ENCODE assay signal across 21 cellular contexts in the genomic region with DNA sequence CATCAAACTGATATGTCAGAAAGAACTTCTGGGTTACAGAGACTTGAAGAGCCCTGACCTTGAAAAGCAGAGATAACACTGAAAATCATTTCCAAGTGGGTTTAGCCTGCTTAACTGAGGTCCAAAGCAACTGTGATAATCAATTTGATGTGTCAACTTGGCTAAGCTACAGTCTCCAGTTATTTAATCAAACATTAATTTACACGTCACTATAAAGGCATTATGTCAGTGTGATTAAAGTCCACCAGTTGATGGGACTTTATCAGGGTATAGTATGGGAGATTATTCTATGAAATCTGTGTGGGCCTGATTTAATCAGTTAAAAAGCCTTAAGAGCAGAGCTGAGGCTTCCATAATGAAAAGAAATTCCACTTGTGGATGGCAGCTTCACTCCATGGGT.
DNase-seq lines count a peak whose midpoint lies in the region; ATAC-seq, FAIRE-seq and TF ChIP-seq lines count a peak whose summit lies in the region.
"Had no signal": no experiment of that assay in that cellular context is flagged by ENCODE, and none has a peak within 500 bp of the region (broad histone marks: within the 10 kb centered on the region; RNA-seq: fewer than 3 reads in every experiment).

No MANE protein-coding gene starts in this region.

- H3K4me3 Mint-ChIP-seq in Calu3 (ENCODE audit: low read depth, unreplicated experiment) (no peak overlapping the region), WTC11 (no peak overlapping the region), progenitor cell of endocrine pancreas (ENCODE audit: low read depth) (no peak overlapping the region)
- H3K4me3 Mint-ChIP-seq in activated T-helper 1 cell treated with anti-CD3 and anti-CD28 coated beads, Interleukin-12 subunit alpha, Interleukin-12 subunit beta, Interleukin-2, Interleukin-4 antibody, amounts not matched to agents 30 ng/mL and 10 ng/mL and 1 ng/mL, durations not matched to agents 14 hours and 24 hours and 36 hours = no peak overlapping the region
- H3K4me3 Mint-ChIP-seq: CD8-positive, alpha-beta T cell had no signal

- H3K9ac ChIP-seq in endothelial cell of umbilical vein (replicated peaks; ENCODE audit: extremely low read depth, insufficient read depth, low read length) = no peak overlapping the region
- H3K9ac ChIP-seq: BLaER1 treated with 17β-estradiol and CSF1 and Interleukin-3, amounts not matched to agents 10 nM and 100 nM had no signal

- peaks cover 51% of the 10 kb centered on the region for H3K4me1 ChIP-seq in endothelial cell of umbilical vein (ENCODE audit: control insufficient read depth, extremely low read depth, insufficient read depth, low read length)
- H3K4me1 ChIP-seq: BLaER1 treated with 17β-estradiol and CSF1 and Interleukin-3, amounts not matched to agents 10 nM and 100 nM had no signal

- FAIRE-seq in endothelial cell of umbilical vein (lab: Jason Lieb, UNC) = no peak
- FAIRE-seq: GM12892, GM18507, K562 had no signal

- dilution Hi-C loops in endothelial cell of umbilical vein (cut with MboI; ENCODE audit: extremely low pct_ligation_motif_present, low sequenced_read_pairs) = no loop called here

- H2AFZ ChIP-seq in endothelial cell of umbilical vein (ENCODE audit: low read depth, low read length) = no peak overlapping the region

- CTCF ChIA-PET in Calu3 (lab: Charles Lee) = interaction anchor here (0.6 kb wide), 1 partner anchor 23 kb away, joined by 3 read pairs; no protein-coding TSS in a partner anchor
- CTCF ChIA-PET in WTC11 (lab: Charles Lee) = interaction anchor here (2.0 kb wide), 1 partner anchor 69 kb away, joined by 4 read pairs; the partner anchor contains the start of gene PRSS48
- CTCF ChIA-PET in endothelial cell of umbilical vein (lab: Charles Lee) = interaction anchor here (1.1 to 3.3 kb wide), 5 partner anchors 8 to 91 kb away, joined by 3 to 11 read pairs (median 4); no protein-coding TSS in a partner anchor

- no peaks in the 10 kb centered on the region for H4K20me1 ChIP-seq in endothelial cell of umbilical vein (replicated peaks; ENCODE audit: control insufficient read depth, extremely low read depth, insufficient read depth, low read length)
- H4K20me1 ChIP-seq: BLaER1 treated with 17β-estradiol and CSF1 and Interleukin-3, amounts not matched to agents 10 nM and 100 nM had no signal

- BruUV-seq in Calu3 (replicated peaks; lab: Mats Ljungman, UMichigan) (no TSS peak), endothelial cell of umbilical vein (replicated peaks; lab: Mats Ljungman, UMichigan) (no TSS peak)

- no peaks in the 10 kb centered on the region for H3K9me1 ChIP-seq in endothelial cell of umbilical vein (replicated peaks; ENCODE audit: control insufficient read depth, extremely low read depth, insufficient read depth, low read length)

- peak overlapping the region; percentile 23 for H3K4me2 ChIP-seq in endothelial cell of umbilical vein (ENCODE audit: insufficient read depth, low read length)
- H3K4me2 ChIP-seq: BLaER1 treated with 17β-estradiol and CSF1 and Interleukin-3, amounts not matched to agents 10 nM and 100 nM had no signal

- peaks cover 0 to 3% of the 10 kb centered on the region in 2 experiments for H3K36me3 ChIP-seq in endothelial cell of umbilical vein (ENCODE audit: control insufficient read depth in 2 of 2, extremely low read depth in 1 of 2, insufficient read depth in 2 of 2, low read length in 2 of 2)
- H3K36me3 ChIP-seq: BLaER1 treated with 17β-estradiol and CSF1 and Interleukin-3, amounts not matched to agents 10 nM and 100 nM had no signal

- POLR2A ChIA-PET in WTC11 (lab: Charles Lee) = no interaction called here
- POLR2A ChIA-PET in endothelial cell of umbilical vein (lab: Charles Lee) = interaction anchor here (1.1 kb wide), 1 partner anchor 18 kb away, joined by 6 read pairs; no protein-coding TSS in a partner anchor

- TF ChIP-seq CTCF in Calu3 (IDR thresholded peaks at IDR 0.05; ENCODE audit: unreplicated experiment) (no peak), WTC11 (IDR thresholded peaks at IDR 0.05) (no peak), endothelial cell of umbilical vein (IDR thresholded peaks at IDR 0.05; ENCODE audit: extremely low read depth in 1 of 2, insufficient read depth in 1 of 2, low read depth in 1 of 2, low read length in 2 of 2) (no peak), progenitor cell of endocrine pancreas (IDR thresholded peaks at IDR 0.05; ENCODE audit: unreplicated experiment) (no peak)

- H3K36me3 Mint-ChIP-seq in Calu3 (ENCODE audit: insufficient read depth, unreplicated experiment) (no peaks in the 10 kb centered on the region), WTC11 (peaks cover 5% of the 10 kb centered on the region), progenitor cell of endocrine pancreas (ENCODE audit: insufficient read depth) (peaks cover 4% of the 10 kb centered on the region)
- H3K36me3 Mint-ChIP-seq in activated T-helper 1 cell treated with anti-CD3 and anti-CD28 coated beads, Interleukin-12 subunit alpha, Interleukin-12 subunit beta, Interleukin-2, Interleukin-4 antibody, amounts not matched to agents 30 ng/mL and 10 ng/mL and 1 ng/mL, durations not matched to agents 14 hours and 24 hours and 36 hours (ENCODE audit: low read depth) = no peaks in the 10 kb centered on the region
- H3K36me3 Mint-ChIP-seq: CD8-positive, alpha-beta T cell had no signal

- intact Hi-C loops in Calu3 (cut with micrococcal nuclease; ENCODE audit: unreplicated experiment) (no loop called here), endothelial cell of umbilical vein (cut with micrococcal nuclease) (no loop called here)
- intact Hi-C loops in activated T-helper 1 cell treated with anti-CD3 and anti-CD28 coated beads, Interleukin-12 subunit alpha, Interleukin-12 subunit beta, Interleukin-2, Interleukin-4 antibody, amounts not matched to agents 30 ng/mL and 10 ng/mL and 1 ng/mL, durations not matched to agents 14 hours and 24 hours and 36 hours (cut with micrococcal nuclease) = no loop called here

- H3K4me3 ChIP-seq in endothelial cell of umbilical vein (replicated peaks in 1 of 3; ENCODE audit: insufficient read depth in 1 of 3, low read depth in 1 of 3, low read length in 3 of 3) = no peak overlapping the region
- H3K4me3 ChIP-seq: BLaER1 treated with 17β-estradiol and CSF1 and Interleukin-3, amounts not matched to agents 10 nM and 100 nM; K562 had no signal

- peaks cover 2% of the 10 kb centered on the region for H3K79me2 ChIP-seq in endothelial cell of umbilical vein (ENCODE audit: control insufficient read depth, insufficient read depth, low read length)

- no peaks in the 10 kb centered on the region for H3K27me3 ChIP-seq in endothelial cell of umbilical vein (ENCODE audit: control insufficient read depth in 2 of 2, insufficient read depth in 2 of 2, low read length in 2 of 2)
- H3K27me3 ChIP-seq: BLaER1 treated with 17β-estradiol and CSF1 and Interleukin-3, amounts not matched to agents 10 nM and 100 nM had no signal

- no peak overlapping the region for H3K27ac ChIP-seq in endothelial cell of umbilical vein (ENCODE audit: insufficient read depth, low read depth, low read length)
- H3K27ac ChIP-seq: BLaER1 treated with 17β-estradiol and CSF1 and Interleukin-3, amounts not matched to agents 10 nM and 100 nM had no signal

- H3K27me3 Mint-ChIP-seq in Calu3 (ENCODE audit: unreplicated experiment) (no peaks in the 10 kb centered on the region), WTC11 (ENCODE audit: low read depth) (no peaks in the 10 kb centered on the region), progenitor cell of endocrine pancreas (no peaks in the 10 kb centered on the region)
- peaks cover 2% of the 10 kb centered on the region for H3K27me3 Mint-ChIP-seq in activated T-helper 1 cell treated with anti-CD3 and anti-CD28 coated beads, Interleukin-12 subunit alpha, Interleukin-12 subunit beta, Interleukin-2, Interleukin-4 antibody, amounts not matched to agents 30 ng/mL and 10 ng/mL and 1 ng/mL, durations not matched to agents 14 hours and 24 hours and 36 hours (ENCODE audit: insufficient read depth)

- DNase-seq in Calu3 (no peak), WTC11 (ENCODE audit: low spot score) (no peak), endothelial cell of umbilical vein (ENCODE audit: low read depth, low spot score) (no peak), progenitor cell of endocrine pancreas (ENCODE audit: low spot score, unreplicated experiment) (no peak), COR-L47 (lab: John Stamatoyannopoulos, UW) (no peak)
- DNase-seq in activated T-helper 1 cell treated with anti-CD3 and anti-CD28 coated beads, Interleukin-12 subunit alpha, Interleukin-12 subunit beta, Interleukin-2, Interleukin-4 antibody, amounts not matched to agents 30 ng/mL and 10 ng/mL and 1 ng/mL, durations not matched to agents 14 hours and 24 hours and 36 hours (ENCODE audit: low spot score) = no peak
- DNase-seq: CD8-positive, alpha-beta T cell; DMS79; GOT3; NCI-H1417; NCI-H187; NCI-H2227 treated with DMSO at 0.1 percent for 48 hours; NCI-H524; PC-3; RPMI8226; SIG-M5 had no signal

- H3K27ac Mint-ChIP-seq in Calu3 (ENCODE audit: unreplicated experiment) = peak overlapping the region; percentile 17
- peak overlapping the region; percentile 52; the same call in 1 of the 2 replicates for H3K27ac Mint-ChIP-seq in WTC11
- H3K27ac Mint-ChIP-seq in progenitor cell of endocrine pancreas = peak overlapping the region; percentile 53
- no peak overlapping the region for H3K27ac Mint-ChIP-seq in activated T-helper 1 cell treated with anti-CD3 and anti-CD28 coated beads, Interleukin-12 subunit alpha, Interleukin-12 subunit beta, Interleukin-2, Interleukin-4 antibody, amounts not matched to agents 30 ng/mL and 10 ng/mL and 1 ng/mL, durations not matched to agents 14 hours and 24 hours and 36 hours
- H3K27ac Mint-ChIP-seq: CD8-positive, alpha-beta T cell had no signal

- H3K9me3 ChIP-seq in endothelial cell of umbilical vein (replicated peaks; ENCODE audit: control insufficient read depth, insufficient read depth, low read length) = no peaks in the 10 kb centered on the region
- H3K9me3 ChIP-seq: BLaER1 treated with 17β-estradiol and CSF1 and Interleukin-3, amounts not matched to agents 10 nM and 100 nM had no signal

- no peak for ATAC-seq in WTC11
- no peak for ATAC-seq in HG02798 (IDR thresholded peaks at IDR 0.05; ENCODE audit: poor library complexity, unreplicated experiment)
- ATAC-seq: CD8-positive, alpha-beta T cell; K562; PC-3 had no signal

- H3K4me1 Mint-ChIP-seq in Calu3 (ENCODE audit: low read depth, unreplicated experiment) (peaks cover 42% of the 10 kb centered on the region), WTC11 (peaks cover 8% of the 10 kb centered on the region), progenitor cell of endocrine pancreas (ENCODE audit: low read depth) (peaks cover 4% of the 10 kb centered on the region)
- no peaks in the 10 kb centered on the region for H3K4me1 Mint-ChIP-seq in activated T-helper 1 cell treated with anti-CD3 and anti-CD28 coated beads, Interleukin-12 subunit alpha, Interleukin-12 subunit beta, Interleukin-2, Interleukin-4 antibody, amounts not matched to agents 30 ng/mL and 10 ng/mL and 1 ng/mL, durations not matched to agents 14 hours and 24 hours and 36 hours (ENCODE audit: low read depth)

- H3K9me3 Mint-ChIP-seq in Calu3 (ENCODE audit: low read depth, unreplicated experiment) = no peaks in the 10 kb centered on the region
- no peaks in the 10 kb centered on the region for H3K9me3 Mint-ChIP-seq in WTC11
- H3K9me3 Mint-ChIP-seq in progenitor cell of endocrine pancreas (ENCODE audit: low read depth) = peaks cover 3% of the 10 kb centered on the region
- no peaks in the 10 kb centered on the region for H3K9me3 Mint-ChIP-seq in activated T-helper 1 cell treated with anti-CD3 and anti-CD28 coated beads, Interleukin-12 subunit alpha, Interleukin-12 subunit beta, Interleukin-2, Interleukin-4 antibody, amounts not matched to agents 30 ng/mL and 10 ng/mL and 1 ng/mL, durations not matched to agents 14 hours and 24 hours and 36 hours
- H3K9me3 Mint-ChIP-seq: CD8-positive, alpha-beta T cell had no signal

- no peak for TF ChIP-seq POLR2A in endothelial cell of umbilical vein (IDR thresholded peaks at IDR 0.05; ENCODE audit: low read depth, low read length)
